ENCODE assay signal across 29 cellular contexts in genomic region chr1:115572710-115573109, GRCh38.
"Had no signal": no experiment of that assay in that cellular context is flagged by ENCODE, and none has a peak within 500 bp of the region (broad histone marks: within the 10 kb centered on the region; RNA-seq: fewer than 3 reads in every experiment).

No MANE protein-coding gene starts in this region.

- DNase-seq: colonic mucosa; cortex of kidney; dermis blood vessel endothelial cell; dorsolateral prefrontal cortex; effector CD4-positive, alpha-beta T cell; effector CD8-positive, alpha-beta T cell; effector memory CD4-positive, alpha-beta T cell; effector memory CD8-positive, alpha-beta T cell; erythroblast; esophagus squamous epithelium; foreskin fibroblast; foreskin keratinocyte; foreskin melanocyte; gastrocnemius medialis; glutamatergic neuron; head of caudate nucleus; heart left ventricle; heart right ventricle had no signal

- H3K27me3 ChIP-seq: colonic mucosa, dorsolateral prefrontal cortex, esophagus squamous epithelium, foreskin keratinocyte, gastrocnemius medialis, gastroesophageal sphincter, heart left ventricle, heart right ventricle, hepatocyte had no signal

- H3K36me3 ChIP-seq: colonic mucosa, esophagus muscularis mucosa, esophagus squamous epithelium, gastrocnemius medialis, gastroesophageal sphincter, heart left ventricle, heart right ventricle had no signal

- H3K27me3 Mint-ChIP-seq: dendritic cell treated with granulocyte-macrophage colony-stimulating factor and Interleukin-4, amounts not matched to agents 40 ng/mL and 50 ng/mL, for 4 days had no signal

- ATAC-seq: effector memory CD8-positive, alpha-beta T cell; esophagus mucosa; foreskin keratinocyte; gastrocnemius medialis; gastroesophageal sphincter; heart left ventricle; heart right ventricle had no signal

- H3K79me2 ChIP-seq: hepatocyte had no signal

- H3K27ac ChIP-seq: colonic mucosa, coronary artery, dorsolateral prefrontal cortex, epithelial cell of prostate, esophagus muscularis mucosa, esophagus squamous epithelium, foreskin keratinocyte, gastrocnemius medialis, gastroesophageal sphincter, heart left ventricle, heart right ventricle, hepatocyte had no signal

- H3K4me3 ChIP-seq: colonic mucosa, coronary artery, dorsolateral prefrontal cortex, esophagus muscularis mucosa, esophagus squamous epithelium, gastrocnemius medialis, gastroesophageal sphincter, heart left ventricle, heart right ventricle, hepatocyte had no signal

- H3K4me3 Mint-ChIP-seq: dendritic cell treated with granulocyte-macrophage colony-stimulating factor and Interleukin-4, amounts not matched to agents 40 ng/mL and 50 ng/mL, for 4 days; effector memory CD8-positive, alpha-beta T cell had no signal

- H2AFZ ChIP-seq: hepatocyte had no signal

- H3K9me3 ChIP-seq: colonic mucosa had no signal

- H3K4me2 ChIP-seq: hepatocyte had no signal

- H3K27ac Mint-ChIP-seq: dendritic cell treated with granulocyte-macrophage colony-stimulating factor and Interleukin-4, amounts not matched to agents 40 ng/mL and 50 ng/mL, for 4 days; effector memory CD8-positive, alpha-beta T cell had no signal

- FAIRE-seq: colon, endometrium, endothelial cell of umbilical vein, frontal cortex had no signal

- H3K4me1 ChIP-seq: colonic mucosa, esophagus muscularis mucosa, esophagus squamous epithelium, foreskin keratinocyte, gastrocnemius medialis, gastroesophageal sphincter, heart left ventricle, heart right ventricle had no signal
